Comparison of ENCODE assay signal across 1 cellular context in the genomic region with DNA sequence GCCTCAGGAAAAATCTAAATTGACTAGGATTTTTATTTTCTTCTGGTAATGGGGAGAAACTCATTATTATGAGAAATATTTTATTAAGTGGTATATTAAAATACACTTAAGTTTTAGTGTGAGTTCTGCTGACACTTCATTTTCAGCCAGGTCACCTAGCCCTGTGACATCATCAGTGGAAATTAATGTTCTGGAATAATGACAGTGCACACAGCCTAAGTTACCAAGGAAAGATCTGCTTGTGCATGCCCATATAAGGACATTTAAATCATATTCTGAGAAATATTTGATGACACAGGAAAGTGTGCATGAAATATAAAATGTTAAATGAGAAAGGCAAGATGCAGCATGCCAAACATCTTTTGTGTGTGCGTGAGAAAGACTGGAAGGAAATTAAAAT.
TF ChIP-seq lines count a peak whose summit lies in the region.

No MANE protein-coding gene starts in this region.

TF ChIP-seq in K562, 482 proteins besides CTCF, POLR2A, EP300 and RAD21:
- TF ChIP-seq ZNF316 (IDR thresholded peaks at IDR 0.05) (peak; percentile 74), MAFF (IDR thresholded peaks at IDR 0.05; ENCODE audit: low read length) (peak; percentile 73), MAFG (tag; conservative IDR thresholded peaks at IDR 0.05) (peak; percentile 82), MAFK (IDR thresholded peaks at IDR 0.05; ENCODE audit: low read length) (peak; percentile 38; the same call in 1 of the 2 replicates), SRF (CRISPR knock-in tag; IDR thresholded peaks at IDR 0.05) (peak in 1 of 2 experiments; percentile 74; a peak in 1 of 4 replicates), C11orf30 (IDR thresholded peaks at IDR 0.05; ENCODE audit: low read depth) (peak; percentile 73), MYC (IDR thresholded peaks at IDR 0.05; ENCODE audit: low read depth, low read length) (no peak), MYC (CRISPR knock-in tag; IDR thresholded peaks at IDR 0.05; ENCODE audit: borderline replicate concordance, low read depth) (no peak), ZNF133 (CRISPR knock-in tag; IDR thresholded peaks at IDR 0.05) (no peak)
- TF ChIP-seq, protein P1, sequence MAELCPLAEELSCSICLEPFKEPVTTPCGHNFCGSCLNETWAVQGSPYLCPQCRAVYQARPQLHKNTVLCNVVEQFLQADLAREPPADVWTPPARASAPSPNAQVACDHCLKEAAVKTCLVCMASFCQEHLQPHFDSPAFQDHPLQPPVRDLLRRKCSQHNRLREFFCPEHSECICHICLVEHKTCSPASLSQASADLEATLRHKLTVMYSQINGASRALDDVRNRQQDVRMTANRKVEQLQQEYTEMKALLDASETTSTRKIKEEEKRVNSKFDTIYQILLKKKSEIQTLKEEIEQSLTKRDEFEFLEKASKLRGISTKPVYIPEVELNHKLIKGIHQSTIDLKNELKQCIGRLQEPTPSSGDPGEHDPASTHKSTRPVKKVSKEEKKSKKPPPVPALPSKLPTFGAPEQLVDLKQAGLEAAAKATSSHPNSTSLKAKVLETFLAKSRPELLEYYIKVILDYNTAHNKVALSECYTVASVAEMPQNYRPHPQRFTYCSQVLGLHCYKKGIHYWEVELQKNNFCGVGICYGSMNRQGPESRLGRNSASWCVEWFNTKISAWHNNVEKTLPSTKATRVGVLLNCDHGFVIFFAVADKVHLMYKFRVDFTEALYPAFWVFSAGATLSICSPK (IDR thresholded peaks at IDR 0.05; ENCODE audit: borderline replicate concordance): no peak
